ENCODE assay signal across 15 cellular contexts in genomic region chr2:70045932-70046331, GRCh38. TPM values are rescaled to one million over a fixed set of nuclear protein-coding genes. Genes with fewer than 3 reads are reported as not detected.
DNase-seq lines count a peak whose midpoint lies in the region; ATAC-seq and TF ChIP-seq lines count a peak whose summit lies in the region.
"Had no signal": no experiment of that assay in that cellular context is flagged by ENCODE, and none has a peak within 500 bp of the region (broad histone marks: within the 10 kb centered on the region; RNA-seq: fewer than 3 reads in every experiment).

No MANE protein-coding gene starts in this region.

- H3K36me3 ChIP-seq in mucosa of rectum (ENCODE audit: control insufficient read depth in 2 of 2, insufficient read depth in 2 of 2, low read length in 2 of 2) (peaks cover 8 to 22% of the 10 kb centered on the region in 2 donors), vagina (peaks cover 0 to 10% of the 10 kb centered on the region in 2 donors), prostate gland (no peaks in the 10 kb centered on the region)
- H3K36me3 ChIP-seq: thyroid gland had no signal

- TF ChIP-seq POLR2A in vagina (IDR thresholded peaks at IDR 0.05) (no peak), prostate gland (IDR thresholded peaks at IDR 0.05) (no peak)

- no peaks in the 10 kb centered on the region for H3K9me3 Mint-ChIP-seq in stimulated activated naive CD8-positive, alpha-beta T cell treated with anti-CD3 and anti-CD28 coated beads, Interleukin-15, Interleukin-2, amounts not matched to agents 100 ng/mL and 50 ng/mL, for 24 hours
- H3K9me3 Mint-ChIP-seq in effector memory CD8-positive, alpha-beta T cell: no peaks in the 10 kb centered on the region

- H3K27ac ChIP-seq in mucosa of rectum (ENCODE audit: low read depth in 2 of 2, low read length in 2 of 2) (peak overlapping the region; percentile 64 to 88), vagina (peak overlapping the region; percentile 67), prostate gland (no peak overlapping the region)
- H3K27ac ChIP-seq: KMS-11, SJSA1 had no signal

- peaks cover 32% of the 10 kb centered on the region for H3K36me3 Mint-ChIP-seq in stimulated activated naive CD8-positive, alpha-beta T cell treated with anti-CD3 and anti-CD28 coated beads, Interleukin-15, Interleukin-2, amounts not matched to agents 100 ng/mL and 50 ng/mL, for 24 hours (ENCODE audit: low read depth)
- peaks cover 25% of the 10 kb centered on the region for H3K36me3 Mint-ChIP-seq in effector memory CD8-positive, alpha-beta T cell (ENCODE audit: insufficient read depth)

- no peak overlapping the region for H3K9ac ChIP-seq in mucosa of rectum (ENCODE audit: low read depth in 1 of 2, low read length in 2 of 2)
- H3K9ac ChIP-seq: KMS-11 had no signal

- WGBS in prostate gland: 89% methylated on average over 2 of the region's 2 CpGs

- H3K27me3 ChIP-seq in mucosa of rectum (ENCODE audit: control insufficient read depth in 2 of 2, insufficient read depth in 2 of 2, low read length in 2 of 2) (no peaks in the 10 kb centered on the region), vagina (no peaks in the 10 kb centered on the region), prostate gland (replicated peaks; ENCODE audit: insufficient read depth) (no peaks in the 10 kb centered on the region)
- H3K27me3 ChIP-seq: SJSA1, thyroid gland had no signal

- no peak for DNase-seq in stimulated activated naive CD8-positive, alpha-beta T cell treated with anti-CD3 and anti-CD28 coated beads, Interleukin-15, Interleukin-2, amounts not matched to agents 100 U/mL and 50 U/mL, for 24 hours
- DNase-seq in effector memory CD8-positive, alpha-beta T cell: no peak
- DNase-seq in vagina (ENCODE audit: extremely low spot score in 2 of 2): no peak
- DNase-seq in activated CD4-positive, CD25-positive, alpha-beta regulatory T cell (lab: John Stamatoyannopoulos, UW): no peak
- no peak for DNase-seq in prostate gland (ENCODE audit: low spot score)
- DNase-seq: kidney glomerular epithelial cell, NCI-H1417 treated with DMSO at 0.1 percent for 48 hours, NCI-H446, posterior cingulate gyrus, thyroid gland had no signal

- TF ChIP-seq CTCF in vagina (IDR thresholded peaks at IDR 0.05): no peak
- TF ChIP-seq CTCF in prostate gland (IDR thresholded peaks at IDR 0.05): no peak

- no peaks in the 10 kb centered on the region for H3K9me3 ChIP-seq in mucosa of rectum (ENCODE audit: control insufficient read depth in 2 of 2, low read length in 2 of 2)
- H3K9me3 ChIP-seq in vagina: no peaks in the 10 kb centered on the region
- H3K9me3 ChIP-seq in prostate gland: no peaks in the 10 kb centered on the region
- H3K9me3 ChIP-seq: SJSA1, thyroid gland had no signal

- no peak for ATAC-seq in stimulated activated naive CD8-positive, alpha-beta T cell treated with anti-CD3 and anti-CD28 coated beads, Interleukin-15, Interleukin-2, amounts not matched to agents 100 U/mL and 50 U/mL, for 24 hours
- no peak for ATAC-seq in effector memory CD8-positive, alpha-beta T cell (replicated peaks)
- ATAC-seq in HG02870 (IDR thresholded peaks at IDR 0.05; ENCODE audit: unreplicated experiment): no peak

- intact Hi-C loops in vagina (cut with DNase I): no loop called here
- intact Hi-C loops in prostate gland (cut with DNase I): no loop called here

- no peak overlapping the region for H3K4me3 Mint-ChIP-seq in stimulated activated naive CD8-positive, alpha-beta T cell treated with anti-CD3 and anti-CD28 coated beads, Interleukin-15, Interleukin-2, amounts not matched to agents 100 ng/mL and 50 ng/mL, for 24 hours
- no peak overlapping the region for H3K4me3 Mint-ChIP-seq in effector memory CD8-positive, alpha-beta T cell

- H3K4me1 ChIP-seq in mucosa of rectum (ENCODE audit: control insufficient read depth in 2 of 2, insufficient read depth in 2 of 2, low read length in 2 of 2) (peaks cover 0 to 5% of the 10 kb centered on the region in 2 donors), vagina (no peaks in the 10 kb centered on the region), prostate gland (replicated peaks) (no peaks in the 10 kb centered on the region)

- peak overlapping the region; percentile 67 for H3K27ac Mint-ChIP-seq in stimulated activated naive CD8-positive, alpha-beta T cell treated with anti-CD3 and anti-CD28 coated beads, Interleukin-15, Interleukin-2, amounts not matched to agents 100 ng/mL and 50 ng/mL, for 24 hours
- peak overlapping the region; percentile 49 to 93 for H3K27ac Mint-ChIP-seq in effector memory CD8-positive, alpha-beta T cell

- no peaks in the 10 kb centered on the region for H3K27me3 Mint-ChIP-seq in stimulated activated naive CD8-positive, alpha-beta T cell treated with anti-CD3 and anti-CD28 coated beads, Interleukin-15, Interleukin-2, amounts not matched to agents 100 ng/mL and 50 ng/mL, for 24 hours
- no peaks in the 10 kb centered on the region for H3K27me3 Mint-ChIP-seq in effector memory CD8-positive, alpha-beta T cell

- H3K4me3 ChIP-seq in mucosa of rectum (ENCODE audit: low read length in 2 of 2): no peak overlapping the region
- no peak overlapping the region for H3K4me3 ChIP-seq in vagina
- H3K4me3 ChIP-seq in prostate gland: no peak overlapping the region
- H3K4me3 ChIP-seq: SJSA1, thyroid gland had no signal

- peaks cover 36% of the 10 kb centered on the region for H3K4me1 Mint-ChIP-seq in stimulated activated naive CD8-positive, alpha-beta T cell treated with anti-CD3 and anti-CD28 coated beads, Interleukin-15, Interleukin-2, amounts not matched to agents 100 ng/mL and 50 ng/mL, for 24 hours (ENCODE audit: low read depth)
- H3K4me1 Mint-ChIP-seq in effector memory CD8-positive, alpha-beta T cell (ENCODE audit: low read depth in 2 of 2): peaks cover 30 to 43% of the 10 kb centered on the region in 2 donors

RNA-seq across cellular contexts. Expression of gene PCBP1, which starts 41.3 kb away (rescaled TPM):
- total RNA-seq in vagina (210 TPM), prostate gland (100 to 1,000 TPM; 166 to 219 TPM)

Comparison
In these comparisons a context has a peak if more than half of its experiments do, and no peak if none do; other contexts are left out.
1. H3K27ac ChIP-seq: peak in mucosa of rectum (2 of 2) and vagina (single experiment); none in prostate gland (0 of 2).